Comparison of ENCODE assay signal across 1 cellular context in genomic region chr19:1826557-1827521, GRCh38.
A peak's percentile ranks its signal among the peaks of the same experiment; 100 is the strongest.
TF ChIP-seq lines count a peak whose summit lies in the region.

No MANE protein-coding gene starts in this region.

TF ChIP-seq in K562, 482 proteins besides CTCF, POLR2A, EP300 and RAD21 (continued from another document):
- TF ChIP-seq NEUROD1 (IDR thresholded peaks at IDR 0.05; ENCODE audit: borderline replicate concordance, low read depth, low read length, partially characterized antibody) (no peak), HDAC2 (IDR thresholded peaks at IDR 0.05) (no peak), SUPT5H (IDR thresholded peaks at IDR 0.05) (0 out of 2 replicates have a peak, but pooled peaks have one; percentile 41), ZBTB26 (CRISPR knock-in tag; IDR thresholded peaks at IDR 0.05) (0 out of 2 replicates have a peak, but pooled peaks have one; percentile 19), RBFOX2 (IDR thresholded peaks at IDR 0.05; ENCODE audit: low read depth, low read length) (peak; percentile 62), NCOA6 (IDR thresholded peaks at IDR 0.05) (peak; percentile 45; the same call in 1 of the 2 replicates), WHSC1 (IDR thresholded peaks at IDR 0.05; ENCODE audit: low read length) (no peak), ZBTB7A (IDR thresholded peaks at IDR 0.05; ENCODE audit: borderline replicate concordance, control insufficient read depth, low read depth, low read length) (peak; percentile 83; the same call in 1 of the 2 replicates), POLR2G (IDR thresholded peaks at IDR 0.05; ENCODE audit: low read depth, low read length) (peak; percentile 73), POLR2AphosphoS5 (IDR thresholded peaks at IDR 0.05; ENCODE audit: control insufficient read depth, insufficient read depth, low read depth, low read length) (peak; percentile 39; the same call in 1 of the 2 replicates), SMAD4 (CRISPR knock-in tag; conservative IDR thresholded peaks at IDR 0.05) (peak; percentile 53), IRF9 (tag; IDR thresholded peaks at IDR 0.05) (no peak), ZNF408 (CRISPR knock-in tag; IDR thresholded peaks at IDR 0.05; ENCODE audit: low read depth) (no peak), TFAM (CRISPR knock-in tag; conservative IDR thresholded peaks at IDR 0.05) (no peak), VEZF1 (CRISPR knock-in tag; IDR thresholded peaks at IDR 0.05) (peak; percentile 91), MTA1 (IDR thresholded peaks at IDR 0.05; ENCODE audit: borderline replicate concordance) (0 out of 2 replicates have a peak, but pooled peaks have one; percentile 2), L3MBTL2 (IDR thresholded peaks at IDR 0.05) (peak; percentile 70), ZNF79 (CRISPR knock-in tag; IDR thresholded peaks at IDR 0.05; ENCODE audit: low read depth) (no peak), ZNF507 (tag; conservative IDR thresholded peaks at IDR 0.05) (no peak), NRF1 (conservative IDR thresholded peaks at IDR 0.05 in 1 of 2, IDR thresholded peaks at IDR 0.05 in 1 of 2) (0 out of 4 replicates have a peak, but pooled peaks of 1 of the 2 experiments have one; percentile 26), STAT5B (CRISPR knock-in tag; IDR thresholded peaks at IDR 0.05) (no peak), MTA2 (IDR thresholded peaks at IDR 0.05; ENCODE audit: low read depth) (no peak), KLF13 (tag; IDR thresholded peaks at IDR 0.05; ENCODE audit: borderline replicate concordance, low read depth) (0 out of 2 replicates have a peak, but pooled peaks have one; percentile 24), ZNF263 (CRISPR knock-in tag; IDR thresholded peaks at IDR 0.05; ENCODE audit: borderline replicate concordance) (peak; percentile 96), PHF8 (IDR thresholded peaks at IDR 0.05; ENCODE audit: borderline replicate concordance, low read length) (peak; percentile 35; the same call in 1 of the 2 replicates), TBP (optimal IDR thresholded peaks at IDR 0.05; ENCODE audit: low read depth, low read length) (peak; percentile 15), HMG20A (CRISPR knock-in tag; conservative IDR thresholded peaks at IDR 0.05) (no peak), ZFP30 (CRISPR knock-in tag; IDR thresholded peaks at IDR 0.05; ENCODE audit: borderline replicate concordance) (no peak), ZNF512 (tag; IDR thresholded peaks at IDR 0.05) (0 out of 2 replicates have a peak, but pooled peaks have one; percentile 12), COPS2 (conservative IDR thresholded peaks at IDR 0.05) (no peak), XRCC4 (IDR thresholded peaks at IDR 0.05; ENCODE audit: extremely low read depth, insufficient read depth, insufficient read length) (no peak)
